22 cellular contexts compared by ENCODE assay signal in genomic region chr16:71721066-71721740, GRCh38. TPM values are rescaled to one million over a fixed set of nuclear protein-coding genes. Genes with fewer than 3 reads are reported as not detected.
DNase-seq lines count a peak whose midpoint lies in the region; ATAC-seq, FAIRE-seq and TF ChIP-seq lines count a peak whose summit lies in the region.
"Had no signal": no experiment of that assay in that cellular context is flagged by ENCODE, and none has a peak within 500 bp of the region (broad histone marks: within the 10 kb centered on the region; RNA-seq: fewer than 3 reads in every experiment).

No MANE protein-coding gene starts in this region.

- no peak overlapping the region for H4K8ac ChIP-seq in H1 (ENCODE audit: extremely low read depth, insufficient read depth, low read length)

- no peak overlapping the region for H3K4me3 ChIP-seq in Loucy (ENCODE audit: low read length, poor library complexity, severe bottlenecking)
- H3K4me3 ChIP-seq in H1 (ENCODE audit: extremely low read depth in 1 of 4, insufficient read depth in 2 of 4, low read depth in 3 of 4, low read length in 4 of 4): peak overlapping the region in 1 of 4 experiments; percentile 70; a peak in 1 of 8 replicates
- H3K4me3 ChIP-seq in thyroid gland (replicated peaks in 1 of 3): no peak overlapping the region

- H3K4me1 Mint-ChIP-seq in activated T-cell treated with anti-CD3 and anti-CD28 coated beads, Interleukin-2, amount 50 U/mL, for 4 hours (ENCODE audit: low read depth): peaks cover 14% of the 10 kb centered on the region

- peaks cover 26% of the 10 kb centered on the region for H3K79me2 ChIP-seq in Loucy (ENCODE audit: insufficient read depth, low read length)
- H3K79me2 ChIP-seq in H1 (ENCODE audit: control insufficient read depth in 1 of 2, insufficient read depth in 2 of 2, low read length in 2 of 2): peaks cover 0 to 48% of the 10 kb centered on the region in 2 experiments; a peak in 2 of 4 replicates

- H3K79me1 ChIP-seq in H1 (ENCODE audit: low read depth, low read length): no peaks in the 10 kb centered on the region

- FAIRE-seq in H1 (lab: Jason Lieb, UNC): no peak
- FAIRE-seq: D721Med, GM12891, GM18507, H54, RCC 7860 had no signal

- no peak overlapping the region for H3K9ac ChIP-seq in Loucy (ENCODE audit: low read depth, low read length, poor library complexity, severe bottlenecking)
- no peak overlapping the region for H3K9ac ChIP-seq in H1 (replicated peaks in 1 of 4; ENCODE audit: extremely low read depth in 1 of 4, low read depth in 3 of 4, low read length in 3 of 4)
- H3K9ac ChIP-seq: KMS-11 had no signal

- 80% methylated on average over 8 of the region's 8 CpGs; no CpG with 5 or more reads in 1 of the 2 experiments for WGBS in H1 (ENCODE audit: extremely low coverage in 1 of 2, insufficient coverage in 1 of 2, insufficient read length in 1 of 2, insufficient replicate concordance in 2 of 2, low coverage in 1 of 2, low lambda C conversion rate in 2 of 2, missing lambda C conversion rate in 1 of 2), 2 experiments
- WGBS in thyroid gland, 2 donors: 37 to 38% methylated on average over 7 to 8 of the region's 8 CpGs

- peak overlapping the region; percentile 38 for H3K4me3 Mint-ChIP-seq in activated T-cell treated with anti-CD3 and anti-CD28 coated beads, Interleukin-2, amount 50 U/mL, for 4 hours

- no peak overlapping the region for H3K23ac ChIP-seq in H1 (ENCODE audit: insufficient read length)

- TF ChIP-seq CTCF in Loucy (conservative IDR thresholded peaks at IDR 0.05; ENCODE audit: low read length) (no peak), H1 (IDR thresholded peaks at IDR 0.05; ENCODE audit: control extremely low read depth in 1 of 3, insufficient read depth in 1 of 3, low read depth in 1 of 3, low read length in 3 of 3) (no peak), thyroid gland (IDR thresholded peaks at IDR 0.05) (no peak)

- H2BK12ac ChIP-seq in H1 (ENCODE audit: low read depth, low read length): 0 out of 2 replicates have a peak overlapping the region, but pooled peaks have one; percentile 27

- H3K4me2 ChIP-seq in Loucy (ENCODE audit: low read depth, low read length, poor library complexity, severe bottlenecking) (peak overlapping the region; percentile 76), H1 (ENCODE audit: insufficient read depth in 1 of 2, low read depth in 2 of 2, low read length in 2 of 2) (no peak overlapping the region; a peak in 1 of 4 replicates)

- H3K56ac ChIP-seq in H1 (replicated peaks; ENCODE audit: insufficient read length, low read depth, low read length): no peak overlapping the region

- no peaks in the 10 kb centered on the region for H3K9me2 ChIP-seq in Loucy (replicated peaks; ENCODE audit: low read depth, low read length)

- H3K27ac ChIP-seq in H1 (ENCODE audit: low read depth, low read length): no peak overlapping the region
- H3K27ac ChIP-seq in thyroid gland: peak overlapping the region; percentile 73 to 96 (median 87)
- H3K27ac ChIP-seq: HL-60, KMS-11 had no signal

- H3K36me3 ChIP-seq in Loucy (ENCODE audit: insufficient read depth, low read length) (no peaks in the 10 kb centered on the region), H1 (ENCODE audit: control insufficient read depth in 2 of 4, insufficient read depth in 4 of 4, low read length in 3 of 4) (no peaks in the 10 kb centered on the region), thyroid gland (no peaks in the 10 kb centered on the region)
- H3K36me3 ChIP-seq: BE2C had no signal

- peaks cover 4% of the 10 kb centered on the region for H4K20me1 ChIP-seq in Loucy (ENCODE audit: insufficient read depth, low read length, poor library complexity, severe bottlenecking)
- peaks cover 0 to 1% of the 10 kb centered on the region in 2 experiments for H4K20me1 ChIP-seq in H1 (replicated peaks in 1 of 2; ENCODE audit: control insufficient read depth in 1 of 2, insufficient read depth in 2 of 2, low read length in 2 of 2)

- H3K18ac ChIP-seq in H1 (ENCODE audit: extremely low read depth, low read length): no peak overlapping the region

- H3K9me3 ChIP-seq in Loucy (ENCODE audit: insufficient read depth, low read depth, low read length) (no peaks in the 10 kb centered on the region), H1 (ENCODE audit: insufficient read depth in 2 of 2, low read depth in 1 of 2, low read length in 1 of 2) (no peaks in the 10 kb centered on the region), thyroid gland (no peaks in the 10 kb centered on the region)
- H3K9me3 ChIP-seq: BE2C had no signal

- H3K27me3 Mint-ChIP-seq in activated T-cell treated with anti-CD3 and anti-CD28 coated beads, Interleukin-2, amount 50 U/mL, for 4 hours (ENCODE audit: low read depth): no peaks in the 10 kb centered on the region

- ATAC-seq in activated T-cell treated with anti-CD3 and anti-CD28 coated beads, Interleukin-2, amount 50 U/mL, for 4 hours: no peak
- ATAC-seq in sciatic nerve: no peak
- ATAC-seq in GM21528 (IDR thresholded peaks at IDR 0.05; ENCODE audit: low FRiP score, unreplicated experiment): no peak
- ATAC-seq: CD8-positive, alpha-beta T cell; Right ventricle myocardium inferior had no signal

- no peak for DNase-seq in activated T-cell treated with anti-CD3 and anti-CD28 coated beads, Interleukin-2, amount 50 U/mL, for 4 hours
- DNase-seq in activated T-cell treated with anti-CD3 and anti-CD28 coated beads for 4 hours: no peak
- no peak for DNase-seq in H1 (ENCODE audit: low read depth in 1 of 2, low spot score in 2 of 2)
- peak; percentile 72 to 77 for DNase-seq in thyroid gland
- DNase-seq in anterior cingulate cortex (lab: John Stamatoyannopoulos, UW): no peak
- DNase-seq in sciatic nerve (ENCODE audit: low spot score): no peak
- DNase-seq: BE2C; CD8-positive, alpha-beta T cell; NCI-H1092; NCI-H1436 treated with DMSO at 0.1 percent for 48 hours; NCI-H2029; NK-92 treated with Interleukin-12 subunit alpha and Interleukin-12 subunit beta, amount 100 ng/mL, for 24 hours had no signal

- H3K23me2 ChIP-seq in H1 (ENCODE audit: low read depth, low read length): peaks cover 3% of the 10 kb centered on the region; the same call in 1 of the 2 replicates

- H3K14ac ChIP-seq in H1 (ENCODE audit: insufficient read length): no peak overlapping the region

- H2BK20ac ChIP-seq in H1 (ENCODE audit: low read length): no peak overlapping the region

- TF ChIP-seq RAD21 in H1 (IDR thresholded peaks at IDR 0.05 in 1 of 2, conservative IDR thresholded peaks at IDR 0.05 in 1 of 2; ENCODE audit: low read depth in 2 of 2, low read length in 2 of 2): no peak

- no peak overlapping the region for H4K5ac ChIP-seq in H1 (ENCODE audit: insufficient read length, low read depth, low read length)

- H4K91ac ChIP-seq in H1 (replicated peaks; ENCODE audit: insufficient read length, low read length): no peak overlapping the region

- CTCF ChIA-PET in H1 (lab: Charles Lee; ENCODE audit: partially characterized antibody): interaction anchor here (0.6 kb wide), 1 partner anchor 162 kb away, joined by 3 read pairs; no protein-coding TSS in a partner anchor

- H3K4me1 ChIP-seq in Loucy (ENCODE audit: insufficient read depth, low read length, poor library complexity, severe bottlenecking) (peaks cover 19% of the 10 kb centered on the region), H1 (replicated peaks in 1 of 4; ENCODE audit: control insufficient read depth in 3 of 4, insufficient read depth in 4 of 4, low read length in 3 of 4) (peaks cover 0 to 3% (median 1%) of the 10 kb centered on the region in 4 experiments; a peak in 2 of 7 replicates), thyroid gland (peaks cover 32 to 38% of the 10 kb centered on the region in 2 donors)
- H3K4me1 ChIP-seq: BE2C had no signal

- H3K27me3 ChIP-seq in Loucy (ENCODE audit: insufficient read depth, low read length, poor library complexity, severe bottlenecking): no peaks in the 10 kb centered on the region
- no peaks in the 10 kb centered on the region; a peak in 3 of 7 replicates for H3K27me3 ChIP-seq in H1 (replicated peaks in 1 of 4; ENCODE audit: control insufficient read depth in 3 of 4, extremely low read depth in 1 of 4, insufficient read depth in 3 of 4, low read length in 3 of 4)
- H3K27me3 ChIP-seq in thyroid gland: no peaks in the 10 kb centered on the region
- H3K27me3 ChIP-seq: BE2C had no signal

- POLR2A ChIA-PET in H1 (lab: Charles Lee; ENCODE audit: partially characterized antibody): interaction anchor here (0.7 to 1.4 kb wide), 4 partner anchors 9 to 87 kb away, joined by 4 to 6 read pairs (median 4); partner anchors contain the start of gene AP1G1

- TF ChIP-seq EP300 in H1 (IDR thresholded peaks at IDR 0.05; ENCODE audit: borderline replicate concordance in 1 of 2, low read depth in 2 of 2, low read length in 2 of 2): no peak

- 0 out of 2 replicates have a peak overlapping the region, but pooled peaks have one; percentile 19 for H2AK5ac ChIP-seq in H1 (ENCODE audit: low read depth, low read length)

- H3K36me3 Mint-ChIP-seq in activated T-cell treated with anti-CD3 and anti-CD28 coated beads, Interleukin-2, amount 50 U/mL, for 4 hours (ENCODE audit: insufficient read depth): no peaks in the 10 kb centered on the region

- 0 out of 2 replicates have a peak, but pooled peaks cover 5% of the 10 kb centered on the region for H3F3A ChIP-seq in Loucy (ENCODE audit: low read depth)

- no peak overlapping the region for H2BK5ac ChIP-seq in H1 (ENCODE audit: low read depth, low read length)

- H2BK120ac ChIP-seq in H1 (replicated peaks; ENCODE audit: low read depth, low read length): no peak overlapping the region

- no peaks in the 10 kb centered on the region for H3K9me3 Mint-ChIP-seq in activated T-cell treated with anti-CD3 and anti-CD28 coated beads, Interleukin-2, amount 50 U/mL, for 4 hours
- H3K9me3 Mint-ChIP-seq: CD8-positive, alpha-beta T cell had no signal

- H3K4ac ChIP-seq in H1 (replicated peaks; ENCODE audit: insufficient read length, low read depth, low read length): no peak overlapping the region

- H2AFZ ChIP-seq in Loucy (ENCODE audit: low read length): no peak overlapping the region
- H2AFZ ChIP-seq in H1 (ENCODE audit: low read length): no peak overlapping the region

- no peak for TF ChIP-seq POLR2A in H1 (IDR thresholded peaks at IDR 0.05; ENCODE audit: control extremely low read depth in 1 of 2, low read depth in 2 of 2, low read length in 2 of 2)
- TF ChIP-seq POLR2A in thyroid gland (IDR thresholded peaks at IDR 0.05): no peak

- no peak overlapping the region for H2BK15ac ChIP-seq in H1 (ENCODE audit: low read length)

- intact Hi-C loops in thyroid gland (cut with DNase I) (no loop called here), sciatic nerve (cut with DNase I) (no loop called here)

RNA-seq across cellular contexts. Expression of gene PHLPP2, which starts 3.3 kb away (rescaled TPM):
- total RNA-seq in activated T-cell treated with anti-CD3 and anti-CD28 coated beads, Interleukin-2, amount 50 U/mL, for 4 hours: 10 to 100 TPM; 13.3 to 15.5 (median 15.3) TPM
- total RNA-seq in H1 (2021; fragmentation: NEBNext Ultra II Directional; extraction: Animal tissue kit (Norgen Biotek cat#: 25700)): 12.8 and 12.9 TPM in 2 replicates
- polyA plus RNA-seq in H1 (2011; rRNA removed): 6.2 and 7.3 TPM in 2 replicates
- polyA plus RNA-seq in H1 (2011; cell fraction: cytosol; rRNA removed): 8.4 TPM
- polyA plus RNA-seq in H1 (2011; cell fraction: nucleus; rRNA removed): 12.3 TPM
- 6.0 to 7.7 TPM (median 7.4 TPM) in 4 replicates for polyA plus RNA-seq in H1 (2012, experiment 1 of 2)
- 0.55 TPM for polyA plus RNA-seq in H1 (2012, experiment 2 of 2)
- polyA plus RNA-seq in H1 (2013, experiment 1 of 2): 5.1 TPM
- 5.6 TPM for polyA plus RNA-seq in H1 (2013, experiment 2 of 2)
- 38.1 and 51.2 TPM in 2 replicates for polyA minus RNA-seq in H1 (2011; rRNA and poly(A)+ RNA removed)
- polyA minus RNA-seq in H1 (2011; cell fraction: cytosol; rRNA and poly(A)+ RNA removed): 14.8 TPM
- 21.3 TPM for polyA minus RNA-seq in H1 (2011; cell fraction: nucleus; rRNA and poly(A)+ RNA removed)
- total RNA-seq in thyroid gland (10 to 100 TPM; 17.7 to 36.9 (median 21.8) TPM), sciatic nerve (22.5 TPM)

Comparison
In these comparisons a context has a peak if more than half of its experiments do, and no peak if none do; other contexts are left out.
1. DNase-seq: peak in thyroid gland (2 of 2); none in activated T-cell treated with anti-CD3 and anti-CD28 coated beads, Interleukin-2, amount 50 U/mL, for 4 hours (single experiment), activated T-cell treated with anti-CD3 and anti-CD28 coated beads for 4 hours (single experiment), H1 (0 of 2), anterior cingulate cortex (0 of 58) and sciatic nerve (single experiment).